ENCODE assay signal across 1 cellular context in genomic region chr7:143373255-143373794, GRCh38.
TF ChIP-seq lines count a peak whose summit lies in the region.

No MANE protein-coding gene starts in this region.

TF ChIP-seq in K562, 482 proteins besides CTCF, POLR2A, EP300 and RAD21:
- TF ChIP-seq, protein P1, sequence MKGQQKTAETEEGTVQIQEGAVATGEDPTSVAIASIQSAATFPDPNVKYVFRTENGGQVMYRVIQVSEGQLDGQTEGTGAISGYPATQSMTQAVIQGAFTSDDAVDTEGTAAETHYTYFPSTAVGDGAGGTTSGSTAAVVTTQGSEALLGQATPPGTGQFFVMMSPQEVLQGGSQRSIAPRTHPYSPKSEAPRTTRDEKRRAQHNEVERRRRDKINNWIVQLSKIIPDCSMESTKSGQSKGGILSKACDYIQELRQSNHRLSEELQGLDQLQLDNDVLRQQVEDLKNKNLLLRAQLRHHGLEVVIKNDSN (CRISPR knock-in tag; IDR thresholded peaks at IDR 0.05), result peak; percentile 44; the same call in 1 of the 2 replicates
- TF ChIP-seq ZNF398 (CRISPR knock-in tag; IDR thresholded peaks at IDR 0.05) (no peak), NFIX (CRISPR knock-in tag; IDR thresholded peaks at IDR 0.05; ENCODE audit: low read depth) (no peak), MCM5 (IDR thresholded peaks at IDR 0.05; ENCODE audit: low read depth) (no peak), CBFA2T2 (conservative IDR thresholded peaks at IDR 0.05) (peak; percentile 53), TOE1 (IDR thresholded peaks at IDR 0.05; ENCODE audit: borderline replicate concordance) (peak; percentile 86), TOE1 (CRISPR knock-in tag; IDR thresholded peaks at IDR 0.05; ENCODE audit: borderline replicate concordance, low read depth) (no peak), ZNF780A (CRISPR knock-in tag; IDR thresholded peaks at IDR 0.05) (no peak), FOXK1 (CRISPR knock-in tag; IDR thresholded peaks at IDR 0.05; ENCODE audit: borderline replicate concordance) (0 out of 2 replicates have a peak, but pooled peaks have one; percentile 57), NFE2L1 (tag; IDR thresholded peaks at IDR 0.05; ENCODE audit: borderline replicate concordance, low read depth) (no peak), ZFPM2 (CRISPR knock-in tag; IDR thresholded peaks at IDR 0.05) (no peak), RAD51 (IDR thresholded peaks at IDR 0.05; ENCODE audit: borderline replicate concordance, low read depth) (peak; percentile 87)
- TF ChIP-seq, protein P2, sequence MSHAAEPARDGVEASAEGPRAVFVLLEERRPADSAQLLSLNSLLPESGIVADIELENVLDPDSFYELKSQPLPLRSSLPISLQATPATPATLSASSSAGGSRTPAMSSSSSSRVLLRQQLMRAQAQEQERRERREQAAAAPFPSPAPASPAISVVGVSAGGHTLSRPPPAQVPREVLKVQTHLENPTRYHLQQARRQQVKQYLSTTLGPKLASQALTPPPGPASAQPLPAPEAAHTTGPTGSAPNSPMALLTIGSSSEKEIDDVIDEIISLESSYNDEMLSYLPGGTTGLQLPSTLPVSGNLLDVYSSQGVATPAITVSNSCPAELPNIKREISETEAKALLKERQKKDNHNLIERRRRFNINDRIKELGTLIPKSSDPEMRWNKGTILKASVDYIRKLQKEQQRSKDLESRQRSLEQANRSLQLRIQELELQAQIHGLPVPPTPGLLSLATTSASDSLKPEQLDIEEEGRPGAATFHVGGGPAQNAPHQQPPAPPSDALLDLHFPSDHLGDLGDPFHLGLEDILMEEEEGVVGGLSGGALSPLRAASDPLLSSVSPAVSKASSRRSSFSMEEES (CRISPR knock-in tag; IDR thresholded peaks at IDR 0.05), result peak; percentile 94
- TF ChIP-seq, protein P3, sequence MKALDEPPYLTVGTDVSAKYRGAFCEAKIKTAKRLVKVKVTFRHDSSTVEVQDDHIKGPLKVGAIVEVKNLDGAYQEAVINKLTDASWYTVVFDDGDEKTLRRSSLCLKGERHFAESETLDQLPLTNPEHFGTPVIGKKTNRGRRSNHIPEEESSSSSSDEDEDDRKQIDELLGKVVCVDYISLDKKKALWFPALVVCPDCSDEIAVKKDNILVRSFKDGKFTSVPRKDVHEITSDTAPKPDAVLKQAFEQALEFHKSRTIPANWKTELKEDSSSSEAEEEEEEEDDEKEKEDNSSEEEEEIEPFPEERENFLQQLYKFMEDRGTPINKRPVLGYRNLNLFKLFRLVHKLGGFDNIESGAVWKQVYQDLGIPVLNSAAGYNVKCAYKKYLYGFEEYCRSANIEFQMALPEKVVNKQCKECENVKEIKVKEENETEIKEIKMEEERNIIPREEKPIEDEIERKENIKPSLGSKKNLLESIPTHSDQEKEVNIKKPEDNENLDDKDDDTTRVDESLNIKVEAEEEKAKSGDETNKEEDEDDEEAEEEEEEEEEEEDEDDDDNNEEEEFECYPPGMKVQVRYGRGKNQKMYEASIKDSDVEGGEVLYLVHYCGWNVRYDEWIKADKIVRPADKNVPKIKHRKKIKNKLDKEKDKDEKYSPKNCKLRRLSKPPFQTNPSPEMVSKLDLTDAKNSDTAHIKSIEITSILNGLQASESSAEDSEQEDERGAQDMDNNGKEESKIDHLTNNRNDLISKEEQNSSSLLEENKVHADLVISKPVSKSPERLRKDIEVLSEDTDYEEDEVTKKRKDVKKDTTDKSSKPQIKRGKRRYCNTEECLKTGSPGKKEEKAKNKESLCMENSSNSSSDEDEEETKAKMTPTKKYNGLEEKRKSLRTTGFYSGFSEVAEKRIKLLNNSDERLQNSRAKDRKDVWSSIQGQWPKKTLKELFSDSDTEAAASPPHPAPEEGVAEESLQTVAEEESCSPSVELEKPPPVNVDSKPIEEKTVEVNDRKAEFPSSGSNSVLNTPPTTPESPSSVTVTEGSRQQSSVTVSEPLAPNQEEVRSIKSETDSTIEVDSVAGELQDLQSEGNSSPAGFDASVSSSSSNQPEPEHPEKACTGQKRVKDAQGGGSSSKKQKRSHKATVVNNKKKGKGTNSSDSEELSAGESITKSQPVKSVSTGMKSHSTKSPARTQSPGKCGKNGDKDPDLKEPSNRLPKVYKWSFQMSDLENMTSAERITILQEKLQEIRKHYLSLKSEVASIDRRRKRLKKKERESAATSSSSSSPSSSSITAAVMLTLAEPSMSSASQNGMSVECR (CRISPR knock-in tag; IDR thresholded peaks at IDR 0.05), result no peak
- TF ChIP-seq, protein P4, sequence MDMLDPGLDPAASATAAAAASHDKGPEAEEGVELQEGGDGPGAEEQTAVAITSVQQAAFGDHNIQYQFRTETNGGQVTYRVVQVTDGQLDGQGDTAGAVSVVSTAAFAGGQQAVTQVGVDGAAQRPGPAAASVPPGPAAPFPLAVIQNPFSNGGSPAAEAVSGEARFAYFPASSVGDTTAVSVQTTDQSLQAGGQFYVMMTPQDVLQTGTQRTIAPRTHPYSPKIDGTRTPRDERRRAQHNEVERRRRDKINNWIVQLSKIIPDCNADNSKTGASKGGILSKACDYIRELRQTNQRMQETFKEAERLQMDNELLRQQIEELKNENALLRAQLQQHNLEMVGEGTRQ (CRISPR knock-in tag; IDR thresholded peaks at IDR 0.05), result peak; percentile 9; the same call in 1 of the 2 replicates
